9 cellular contexts compared by ENCODE assay signal in the genomic region with DNA sequence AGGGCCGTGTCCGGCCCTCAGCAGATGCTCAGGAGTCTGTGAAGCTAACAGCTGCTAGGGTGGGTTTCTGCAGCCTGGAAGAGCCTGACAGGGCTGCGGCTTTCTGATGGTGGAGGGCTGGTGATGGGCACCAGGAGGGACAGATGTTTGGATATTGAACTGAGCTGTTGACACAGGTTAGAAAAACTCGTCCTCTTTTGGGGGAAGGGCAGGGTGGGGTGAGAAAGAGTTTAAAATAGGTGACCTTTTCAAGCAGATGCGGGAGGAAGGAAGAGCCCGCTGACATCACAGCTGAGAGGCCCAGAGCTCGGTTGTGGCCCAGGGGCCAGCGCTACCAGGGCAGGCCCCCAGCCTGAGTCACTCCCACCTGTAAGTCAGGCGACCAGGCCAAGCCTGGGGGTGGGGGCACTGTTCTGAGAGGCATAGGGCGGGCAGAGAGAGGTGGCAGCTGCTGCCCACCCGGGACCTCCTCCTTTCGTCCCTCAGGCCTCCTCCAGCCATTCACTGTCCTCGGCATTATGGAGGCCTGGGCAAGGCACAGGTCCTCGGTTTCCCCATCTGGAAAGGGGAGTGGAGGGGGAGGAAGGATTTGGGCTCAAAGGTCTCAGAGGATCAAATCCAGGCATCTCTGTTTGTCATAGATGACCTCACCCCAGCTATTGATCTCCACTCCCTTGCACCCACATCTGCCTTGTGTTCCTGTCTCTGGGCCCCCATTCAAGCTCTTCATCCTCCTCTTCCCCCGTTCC. TPM values are rescaled to one million over a fixed set of nuclear protein-coding genes. Genes with fewer than 3 reads are reported as not detected.
DNase-seq lines count a peak whose midpoint lies in the region; FAIRE-seq and TF ChIP-seq lines count a peak whose summit lies in the region.
"Had no signal": no experiment of that assay in that cellular context is flagged by ENCODE, and none has a peak within 500 bp of the region (broad histone marks: within the 10 kb centered on the region; RNA-seq: fewer than 3 reads in every experiment).

No MANE protein-coding gene starts in this region.

- intact Hi-C loops in cardiac septum (cut with DNase I): loop anchor here (5.0 kb wide), 1 partner anchor 41 kb away; no protein-coding TSS in a partner anchor

- H3K9me3 ChIP-seq in cardiac muscle cell (ENCODE audit: low read depth): no peaks in the 10 kb centered on the region

- H3K4me1 ChIP-seq in cardiac muscle cell (ENCODE audit: low read depth): peaks cover 30% of the 10 kb centered on the region

- H3K27ac ChIP-seq in cardiac muscle cell: peak overlapping the region; percentile 78

- peak overlapping the region; percentile 74 for H3K4me3 Mint-ChIP-seq in stimulated activated naive CD8-positive, alpha-beta T cell treated with anti-CD3 and anti-CD28 coated beads, Interleukin-15, Interleukin-2, amounts not matched to agents 100 ng/mL and 50 ng/mL, for 24 hours

- H3K36me3 Mint-ChIP-seq in stimulated activated naive CD8-positive, alpha-beta T cell treated with anti-CD3 and anti-CD28 coated beads, Interleukin-15, Interleukin-2, amounts not matched to agents 100 ng/mL and 50 ng/mL, for 24 hours (ENCODE audit: low read depth): no peaks in the 10 kb centered on the region

- H3K4me3 ChIP-seq in cardiac muscle cell: no peak overlapping the region
- H3K4me3 ChIP-seq: lung had no signal

- H3K27me3 ChIP-seq in cardiac muscle cell: no peaks in the 10 kb centered on the region

- no peak for TF ChIP-seq CTCF in cardiac muscle cell (IDR thresholded peaks at IDR 0.05; ENCODE audit: low read depth, low read length)

- peak overlapping the region; percentile 94 for H3K27ac Mint-ChIP-seq in stimulated activated naive CD8-positive, alpha-beta T cell treated with anti-CD3 and anti-CD28 coated beads, Interleukin-15, Interleukin-2, amounts not matched to agents 100 ng/mL and 50 ng/mL, for 24 hours

- no peak for FAIRE-seq in RCC 7860 (lab: Jason Lieb, UNC)

- H3K9me3 Mint-ChIP-seq in stimulated activated naive CD8-positive, alpha-beta T cell treated with anti-CD3 and anti-CD28 coated beads, Interleukin-15, Interleukin-2, amounts not matched to agents 100 ng/mL and 50 ng/mL, for 24 hours: no peaks in the 10 kb centered on the region

- DNase-seq in cardiac muscle cell (ENCODE audit: low read depth in 1 of 2, low spot score in 1 of 2) (no peak), cardiac septum (ENCODE audit: low spot score) (no peak), NCI-H2171 treated with DMSO at 0.1 percent for 48 hours (lab: John Stamatoyannopoulos, UW) (peak; percentile 85), dermis blood vessel endothelial cell (peak; percentile 47), RCC 7860 (ENCODE audit: low spot score) (no peak), superior temporal gyrus (ENCODE audit: extremely low spot score) (no peak), cortex of kidney (lab: John Stamatoyannopoulos, UW) (no peak)

- no peaks in the 10 kb centered on the region for H3K36me3 ChIP-seq in cardiac muscle cell

- no peaks in the 10 kb centered on the region for H3K27me3 Mint-ChIP-seq in stimulated activated naive CD8-positive, alpha-beta T cell treated with anti-CD3 and anti-CD28 coated beads, Interleukin-15, Interleukin-2, amounts not matched to agents 100 ng/mL and 50 ng/mL, for 24 hours

- peaks cover 80% of the 10 kb centered on the region for H3K4me1 Mint-ChIP-seq in stimulated activated naive CD8-positive, alpha-beta T cell treated with anti-CD3 and anti-CD28 coated beads, Interleukin-15, Interleukin-2, amounts not matched to agents 100 ng/mL and 50 ng/mL, for 24 hours (ENCODE audit: low read depth)

RNA-seq across cellular contexts. Expression of gene ID3, which starts 32.3 kb away (rescaled TPM):
- 698 and 784 TPM in 2 replicates for total RNA-seq in cardiac muscle cell
- 703 and 1,027 TPM in 2 replicates for polyA plus RNA-seq in cardiac muscle cell
- total RNA-seq in cardiac septum: 126 TPM
- 407 and 906 TPM in 2 replicates for total RNA-seq in dermis blood vessel endothelial cell

Comparison
In these comparisons a context has a peak if more than half of its experiments do, and no peak if none do; other contexts are left out.
1. DNase-seq: peak in NCI-H2171 treated with DMSO at 0.1 percent for 48 hours (single experiment) and dermis blood vessel endothelial cell (single experiment); none in cardiac muscle cell (0 of 2), cardiac septum (single experiment), RCC 7860 (single experiment), superior temporal gyrus (single experiment) and cortex of kidney (single experiment).